ENCODE assay signal across 8 cellular contexts in the genomic region with DNA sequence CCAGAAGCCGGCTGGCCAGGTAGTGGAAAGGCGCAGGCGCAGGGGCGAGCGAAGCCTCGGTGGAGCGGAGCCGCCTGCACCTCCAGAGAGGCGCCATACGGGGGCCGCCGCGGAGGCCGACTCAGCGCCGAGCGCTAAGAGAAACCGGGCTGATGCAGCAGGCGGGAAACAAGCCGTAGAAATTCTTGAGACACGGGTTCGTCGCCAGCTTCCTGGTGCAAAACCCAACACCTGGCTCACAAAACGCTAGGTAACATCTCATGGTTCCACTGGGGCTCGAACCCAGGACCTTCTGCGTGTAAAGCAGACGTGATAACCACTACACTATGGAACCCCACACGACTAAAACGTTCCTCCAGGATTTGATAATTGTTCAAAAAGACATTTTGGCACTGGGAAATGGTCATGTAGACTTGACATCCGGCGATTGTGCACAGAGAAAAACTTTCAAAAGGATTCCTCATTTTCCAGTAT. TPM values are rescaled to one million over a fixed set of nuclear protein-coding genes. Genes with fewer than 3 reads are reported as not detected.
DNase-seq lines count a peak whose midpoint lies in the region; ATAC-seq, FAIRE-seq and TF ChIP-seq lines count a peak whose summit lies in the region.

No MANE protein-coding gene starts in this region.

- peaks cover 3 to 18% of the 10 kb centered on the region in 2 donors for H3K27me3 Mint-ChIP-seq in natural killer cell (ENCODE audit: low read depth in 2 of 2)

- H3K9me3 Mint-ChIP-seq in natural killer cell: no peaks in the 10 kb centered on the region

- DNase-seq in DMS79 (lab: John Stamatoyannopoulos, UW) (peak; percentile 86), KG1 (lab: John Stamatoyannopoulos, UW) (peak; percentile 98), RCC 7860 (ENCODE audit: low spot score) (peak; percentile 97), activated T-helper 1 cell treated with Interleukin-2 at 50 U/mL for 16 hours (ENCODE audit: low read depth) (peak; percentile 75), fibroblast of peridontal ligament (ENCODE audit: extremely low read depth) (peak; percentile 95), natural killer cell (peak; percentile 72)
- peak; percentile 80 to 95 (median 86) for DNase-seq in stimulated activated naive CD4-positive, alpha-beta T cell (lab: John Stamatoyannopoulos, UW)

- peak; percentile 44 for TF ChIP-seq CTCF in natural killer cell (IDR thresholded peaks at IDR 0.05)

- peaks cover 7% of the 10 kb centered on the region for H3K36me3 Mint-ChIP-seq in natural killer cell

- ATAC-seq in GM21737 (IDR thresholded peaks at IDR 0.05; ENCODE audit: unreplicated experiment): peak; percentile 89
- peak; percentile 80 to 89 (median 87) for ATAC-seq in natural killer cell

- H3K4me1 Mint-ChIP-seq in natural killer cell: peaks cover 17 to 23% of the 10 kb centered on the region in 2 donors

- intact Hi-C loops in natural killer cell (cut with micrococcal nuclease): loop anchor here (2.0 to 10.0 kb wide), 3 partner anchors 16 to 254 kb away; a partner anchor contains a TSS

- FAIRE-seq in RCC 7860 (lab: Jason Lieb, UNC): peak; percentile 55

- peak overlapping the region; percentile 98 to 100 for H3K27ac Mint-ChIP-seq in natural killer cell

- H3K4me3 Mint-ChIP-seq in natural killer cell: peak overlapping the region; percentile 99

RNA-seq across cellular contexts. Expression of a gene that starts 39.1 kb away (rescaled TPM):
- total RNA-seq in natural killer cell: not detected

RNA-seq across cellular contexts. Expression of a gene that starts 47.0 kb away (rescaled TPM):
- not detected for total RNA-seq in natural killer cell

Comparison
In these comparisons a context has a peak if more than half of its experiments do, and no peak if none do; other contexts are left out.
1. Peak in every context shown above with its lines: DNase-seq and ATAC-seq.